Comparison of ENCODE assay signal across 17 cellular contexts in the genomic region with DNA sequence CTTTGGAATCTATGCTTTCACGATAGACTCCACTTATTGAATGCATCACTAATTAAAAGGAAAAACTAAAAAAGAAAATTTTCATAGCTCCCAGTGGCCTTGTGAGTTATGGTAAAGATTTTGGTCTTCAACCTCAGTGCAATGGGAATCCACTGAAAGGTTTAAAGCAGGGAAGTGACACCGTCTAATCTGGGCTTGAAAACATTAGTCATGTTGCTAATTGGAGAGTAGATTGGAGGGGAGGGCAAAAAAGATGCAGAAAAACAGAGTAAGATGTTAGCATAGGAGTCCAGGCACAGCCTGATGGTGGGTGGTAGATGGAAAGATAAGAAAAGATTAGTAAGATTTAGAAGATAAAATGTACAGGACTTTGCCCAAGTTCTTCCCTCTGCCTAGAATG.
"Had no signal": no experiment of that assay in that cellular context is flagged by ENCODE, and none has a peak within 500 bp of the region (broad histone marks: within the 10 kb centered on the region; RNA-seq: fewer than 3 reads in every experiment).

No MANE protein-coding gene starts in this region.

- H3K79me2 ChIP-seq: hepatocyte had no signal

- H2AFZ ChIP-seq: hepatocyte had no signal

- ATAC-seq: foreskin keratinocyte, gastroesophageal sphincter, left cardiac atrium, left lung, left ventricle myocardium superior, lower lobe of right lung had no signal

- H3K4me3 ChIP-seq: coronary artery, dorsolateral prefrontal cortex, esophagus muscularis mucosa, gastroesophageal sphincter, heart left ventricle, hepatocyte, left lung, lower lobe of right lung had no signal

- H3K27me3 ChIP-seq: esophagus muscularis mucosa, foreskin keratinocyte, gastroesophageal sphincter, hepatocyte, left lung had no signal

- H3K36me3 ChIP-seq: esophagus muscularis mucosa, gastroesophageal sphincter, heart left ventricle, left lung, lower lobe of right lung had no signal

- H3K9me3 ChIP-seq: esophagus muscularis mucosa, gastroesophageal sphincter, heart left ventricle, left lung, lower lobe of right lung had no signal

- H3K4me2 ChIP-seq: hepatocyte had no signal

- H3K27ac ChIP-seq: coronary artery, esophagus muscularis mucosa, foreskin keratinocyte, gastroesophageal sphincter, heart left ventricle, hepatocyte, left lung, lower lobe of right lung had no signal

- DNase-seq: dermis blood vessel endothelial cell; dorsolateral prefrontal cortex; effector CD4-positive, alpha-beta T cell; effector memory CD4-positive, alpha-beta T cell; foreskin keratinocyte; heart left ventricle; hypothalamus; immature natural killer cell; left cardiac atrium; left lung; left ventricle myocardium superior; lower lobe of right lung; mesenchymal stem cell had no signal

- H3K4me1 ChIP-seq: esophagus muscularis mucosa, foreskin keratinocyte, gastroesophageal sphincter, left lung, lower lobe of right lung had no signal
